11 cellular contexts compared by ENCODE assay signal in the genomic region with DNA sequence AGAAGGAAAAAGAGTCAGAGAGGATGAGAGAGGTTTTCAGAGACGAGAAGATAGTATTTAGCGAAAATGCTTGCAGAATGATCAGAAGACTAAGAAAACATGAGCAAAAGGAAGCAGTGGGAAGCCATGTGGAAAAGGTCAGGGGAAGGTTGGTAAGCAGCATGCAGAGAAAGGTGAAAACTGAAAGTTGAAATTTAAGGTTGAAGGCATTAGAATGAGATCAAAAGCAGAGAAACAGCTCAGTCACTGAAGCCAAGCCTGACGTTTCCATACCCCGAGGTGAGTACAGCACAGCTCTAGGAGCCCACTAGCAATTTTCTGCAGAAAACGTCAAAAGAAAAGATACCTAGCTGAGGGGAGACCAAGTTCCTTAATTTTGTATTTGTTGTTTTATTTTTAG. TPM values are rescaled to one million over a fixed set of nuclear protein-coding genes. Genes with fewer than 3 reads are reported as not detected.
A peak's percentile ranks its signal among the peaks of the same experiment; 100 is the strongest.
DNase-seq lines count a peak whose midpoint lies in the region; ATAC-seq, FAIRE-seq and TF ChIP-seq lines count a peak whose summit lies in the region.
"Had no signal": no experiment of that assay in that cellular context is flagged by ENCODE, and none has a peak within 500 bp of the region (broad histone marks: within the 10 kb centered on the region; RNA-seq: fewer than 3 reads in every experiment).

No MANE protein-coding gene starts in this region.

- peak overlapping the region; percentile 66 for H3K4me3 Mint-ChIP-seq in activated naive CD8-positive, alpha-beta T cell treated with anti-CD3 and anti-CD28 coated beads, Interleukin-2, amount 10 ng/mL, durations not matched to agents 7 days and 5 days

- no peak for TF ChIP-seq POLR2A in GM12892 (IDR thresholded peaks at IDR 0.05; ENCODE audit: low read depth, low read length)

- H3K27me3 ChIP-seq in HAP-1 (ENCODE audit: low read depth) (no peaks in the 10 kb centered on the region), right cardiac atrium (ENCODE audit: control insufficient read depth, insufficient read depth) (no peaks in the 10 kb centered on the region)
- H3K27me3 ChIP-seq: thyroid gland had no signal

- H3K4me1 ChIP-seq in HAP-1 (0 out of 2 replicates have a peak, but pooled peaks cover 4% of the 10 kb centered on the region), right cardiac atrium (ENCODE audit: control insufficient read depth, insufficient read depth, low read length) (no peaks in the 10 kb centered on the region), mucosa of descending colon (ENCODE audit: low read depth) (no peaks in the 10 kb centered on the region)

- POLR2A ChIA-PET in activated naive CD8-positive, alpha-beta T cell treated with anti-CD3 and anti-CD28 coated beads, Interleukin-2, amount 10 ng/mL, durations not matched to agents 7 days and 5 days (lab: Charles Lee), result interaction anchor here (1.1 kb wide), 1 partner anchor 20 kb away, joined by 4 read pairs; no protein-coding TSS in a partner anchor

- in situ Hi-C loops in HAP-1 (cut with MboI; ENCODE audit: low sequenced_read_pairs), result no loop called here

- H3K27ac Mint-ChIP-seq in activated naive CD8-positive, alpha-beta T cell treated with anti-CD3 and anti-CD28 coated beads, Interleukin-2, amount 10 ng/mL, durations not matched to agents 7 days and 5 days, result peak overlapping the region; percentile 80

- 69% methylated on average over 5 of the region's 5 CpGs for WGBS in right cardiac atrium

- peak; percentile 85 for ATAC-seq in GM19395 (IDR thresholded peaks at IDR 0.05; ENCODE audit: unreplicated experiment)
- ATAC-seq in HG03095 (IDR thresholded peaks at IDR 0.05; ENCODE audit: unreplicated experiment), result peak; percentile 96
- peak; percentile 58 for ATAC-seq in activated naive CD8-positive, alpha-beta T cell treated with anti-CD3 and anti-CD28 coated beads, Interleukin-2, amount 10 ng/mL, durations not matched to agents 7 days and 5 days (ENCODE audit: low read depth)
- ATAC-seq in right cardiac atrium, result no peak
- no peak for ATAC-seq in mucosa of descending colon

- no peak for TF ChIP-seq CTCF in mucosa of descending colon (IDR thresholded peaks at IDR 0.05)

- no peak for DNase-seq in GM12892 (ENCODE audit: insufficient read length)
- no peak for DNase-seq in activated naive CD8-positive, alpha-beta T cell treated with anti-CD3 and anti-CD28 coated beads, Interleukin-2, amount 10 ng/mL, durations not matched to agents 7 days and 5 days
- DNase-seq in NCI-H1417 treated with DMSO at 0.1 percent for 48 hours (lab: John Stamatoyannopoulos, UW), result no peak
- no peak for DNase-seq in HAP-1 (ENCODE audit: low spot score in 2 of 2)
- DNase-seq in right cardiac atrium, result no peak
- DNase-seq in mucosa of descending colon, result no peak
- DNase-seq: activated CD8-positive, alpha-beta memory T cell treated with anti-CD3 and anti-CD28 coated beads for 24 hours; NCI-H526; thyroid gland had no signal

- H3K36me3 Mint-ChIP-seq in activated naive CD8-positive, alpha-beta T cell treated with anti-CD3 and anti-CD28 coated beads, Interleukin-2, amount 10 ng/mL, durations not matched to agents 7 days and 5 days, result peaks cover 28% of the 10 kb centered on the region

- intact Hi-C loops in right cardiac atrium (cut with DNase I), result loop anchor here in 2 of 4 donors (10.0 kb wide), 2 partner anchors 191 to 201 kb away; no protein-coding TSS in a partner anchor
- intact Hi-C loops in mucosa of descending colon (cut with DNase I, micrococcal nuclease), result no loop called here

- no peaks in the 10 kb centered on the region for H3K9me3 ChIP-seq in HAP-1
- H3K9me3 ChIP-seq in right cardiac atrium (ENCODE audit: control insufficient read depth, low read length), result no peaks in the 10 kb centered on the region
- no peaks in the 10 kb centered on the region for H3K9me3 ChIP-seq in mucosa of descending colon
- H3K9me3 ChIP-seq: thyroid gland had no signal

- peaks cover 22% of the 10 kb centered on the region for H3K9me3 Mint-ChIP-seq in activated naive CD8-positive, alpha-beta T cell treated with anti-CD3 and anti-CD28 coated beads, Interleukin-2, amount 10 ng/mL, durations not matched to agents 7 days and 5 days

- no peaks in the 10 kb centered on the region for H3K27me3 Mint-ChIP-seq in activated naive CD8-positive, alpha-beta T cell treated with anti-CD3 and anti-CD28 coated beads, Interleukin-2, amount 10 ng/mL, durations not matched to agents 7 days and 5 days

- no peak overlapping the region for H3K27ac ChIP-seq in right cardiac atrium (ENCODE audit: low read length)

- H3K4me3 ChIP-seq in HAP-1, result no peak overlapping the region
- H3K4me3 ChIP-seq in right cardiac atrium (ENCODE audit: low read length), result no peak overlapping the region
- no peak overlapping the region for H3K4me3 ChIP-seq in mucosa of descending colon
- H3K4me3 ChIP-seq: thyroid gland had no signal

- peaks cover 37% of the 10 kb centered on the region for H3K4me1 Mint-ChIP-seq in activated naive CD8-positive, alpha-beta T cell treated with anti-CD3 and anti-CD28 coated beads, Interleukin-2, amount 10 ng/mL, durations not matched to agents 7 days and 5 days

- no peaks in the 10 kb centered on the region for H3K36me3 ChIP-seq in HAP-1 (replicated peaks)
- H3K36me3 ChIP-seq in mucosa of descending colon (ENCODE audit: low read depth), result no peaks in the 10 kb centered on the region
- H3K36me3 ChIP-seq: thyroid gland had no signal

- FAIRE-seq in GM12892 (lab: Jason Lieb, UNC), result peak; percentile 91

RNA-seq across cellular contexts. Expression of a gene that starts 19.1 kb away (rescaled TPM):
- polyA plus RNA-seq in GM12892 (2012; ENCODE audit: missing spikeins), result 25.4 TPM
- total RNA-seq in activated naive CD8-positive, alpha-beta T cell treated with anti-CD3 and anti-CD28 coated beads, Interleukin-2, amount 10 ng/mL, durations not matched to agents 7 days and 5 days, result 10 to 100 TPM; 32.4 to 36.3 TPM
- 10 to 100 TPM; 19.3 to 20.6 (median 20.2) TPM for total RNA-seq in right cardiac atrium
- 13.2 TPM for polyA plus RNA-seq in right cardiac atrium
- 10 to 100 TPM; 23.7 to 28.3 (median 26.5) TPM for total RNA-seq in mucosa of descending colon

Comparison
In these comparisons a context has a peak if more than half of its experiments do, and no peak if none do; other contexts are left out.
1. ATAC-seq: peak in GM19395 (single experiment), HG03095 (single experiment) and activated naive CD8-positive, alpha-beta T cell treated with anti-CD3 and anti-CD28 coated beads, Interleukin-2, amount 10 ng/mL, durations not matched to agents 7 days and 5 days (single experiment); none in right cardiac atrium (0 of 2) and mucosa of descending colon (single experiment).